ENCODE assay signal across 16 cellular contexts in genomic region chr1:50700226-50701020, GRCh38.
DNase-seq lines count a peak whose midpoint lies in the region; ATAC-seq and TF ChIP-seq lines count a peak whose summit lies in the region.
"Had no signal": no experiment of that assay in that cellular context is flagged by ENCODE, and none has a peak within 500 bp of the region (broad histone marks: within the 10 kb centered on the region; RNA-seq: fewer than 3 reads in every experiment).

No MANE protein-coding gene starts in this region.

- H3K27me3 Mint-ChIP-seq in stimulated activated naive B cell treated with anti-CD40 and anti-IgM and Interleukin-4, amounts not matched to agents 10 μg/mL and 1 μg/mL and 100 μg/mL, for 72 hours = no peaks in the 10 kb centered on the region
- H3K27me3 Mint-ChIP-seq: T-cell had no signal

- peaks cover 3 to 10% of the 10 kb centered on the region in 2 donors for H3K36me3 Mint-ChIP-seq in stimulated activated naive B cell treated with anti-CD40 and anti-IgM and Interleukin-4, amounts not matched to agents 10 μg/mL and 1 μg/mL and 100 μg/mL, for 72 hours

- TF ChIP-seq CTCF in dorsolateral prefrontal cortex (IDR thresholded peaks at IDR 0.05 in 54 of 56, conservative IDR thresholded peaks at IDR 0.05 in 2 of 56; ENCODE audit: low read depth in 1 of 56, partially characterized antibody in 56 of 56) = no peak

- no peaks in the 10 kb centered on the region for H3K27me3 ChIP-seq in dorsolateral prefrontal cortex
- H3K27me3 ChIP-seq: testis had no signal

- H3K9me3 Mint-ChIP-seq in stimulated activated naive B cell treated with anti-CD40 and anti-IgM and Interleukin-4, amounts not matched to agents 10 μg/mL and 1 μg/mL and 100 μg/mL, for 72 hours = no peaks in the 10 kb centered on the region
- H3K9me3 Mint-ChIP-seq: nephron, T-cell had no signal

- intact Hi-C loops in dorsolateral prefrontal cortex (cut with DNase I) = loop anchor here in 1 of 2 donors (10.0 kb wide), 1 partner anchor 66 kb away; no protein-coding TSS in a partner anchor

- peak overlapping the region in 35 of 59 donors; percentile 1 to 46 (median 21) for H3K4me3 ChIP-seq in dorsolateral prefrontal cortex
- H3K4me3 ChIP-seq: left ventricle myocardium inferior, PC-9, testis had no signal

- ATAC-seq in stimulated activated naive B cell treated with anti-CD40 and anti-IgM and Interleukin-4, amounts not matched to agents 10 μg/mL and 1 μg/mL and 100 μg/mL, for 72 hours (replicated peaks) = no peak
- no peak for ATAC-seq in HG02840 (IDR thresholded peaks at IDR 0.05; ENCODE audit: low FRiP score, unreplicated experiment)
- ATAC-seq: T-cell had no signal

- H3K27ac ChIP-seq in dorsolateral prefrontal cortex = peak overlapping the region; percentile 40 to 99 (median 96)
- H3K27ac ChIP-seq: C4-2B, left ventricle myocardium inferior, PC-9, testis had no signal

- DNase-seq in NCI-H1105 treated with DMSO at 0.1 percent for 48 hours (lab: John Stamatoyannopoulos, UW) (peak; percentile 34), NCI-H446 treated with DMSO at 0.1 percent for 48 hours (lab: John Stamatoyannopoulos, UW) (peak; percentile 30), dorsolateral prefrontal cortex (no peak), middle frontal gyrus (ENCODE audit: extremely low spot score, low spot score) (no peak), activated gamma-delta T cell treated with Interleukin-2 at 50 U/mL for 16 hours (no peak), pons (ENCODE audit: low spot score) (no peak)
- DNase-seq in stimulated activated naive B cell treated with anti-CD40 and anti-IgM and Interleukin-4, amounts not matched to agents 10 μg/mL and 1 μg/mL and 100 μg/mL, for 72 hours = no peak
- DNase-seq: activated CD4-positive, alpha-beta T cell treated with anti-CD3 and anti-CD28 coated beads, Interleukin-2, amount 50 U/mL, for 1 hour; GF-D8; left ventricle myocardium inferior; PC-9; T-cell; testis had no signal

- H3K4me1 Mint-ChIP-seq in stimulated activated naive B cell treated with anti-CD40 and anti-IgM and Interleukin-4, amounts not matched to agents 10 μg/mL and 1 μg/mL and 100 μg/mL, for 72 hours = peaks cover 0 to 5% of the 10 kb centered on the region in 2 donors
- H3K4me1 Mint-ChIP-seq: T-cell had no signal

- peak overlapping the region; percentile 49 for H3K27ac Mint-ChIP-seq in stimulated activated naive B cell treated with anti-CD40 and anti-IgM and Interleukin-4, amounts not matched to agents 10 μg/mL and 1 μg/mL and 100 μg/mL, for 72 hours
- H3K27ac Mint-ChIP-seq: nephron had no signal

- H3K4me3 Mint-ChIP-seq in stimulated activated naive B cell treated with anti-CD40 and anti-IgM and Interleukin-4, amounts not matched to agents 10 μg/mL and 1 μg/mL and 100 μg/mL, for 72 hours = no peak overlapping the region
- H3K4me3 Mint-ChIP-seq: nephron, T-cell had no signal

Comparison
In these comparisons a context has a peak if more than half of its experiments do, and no peak if none do; other contexts are left out.
1. DNase-seq: peak in NCI-H1105 treated with DMSO at 0.1 percent for 48 hours (single experiment) and NCI-H446 treated with DMSO at 0.1 percent for 48 hours (single experiment); none in dorsolateral prefrontal cortex (0 of 10), stimulated activated naive B cell treated with anti-CD40 and anti-IgM and Interleukin-4, amounts not matched to agents 10 μg/mL and 1 μg/mL and 100 μg/mL, for 72 hours (single experiment), middle frontal gyrus (single experiment), activated gamma-delta T cell treated with Interleukin-2 at 50 U/mL for 16 hours (single experiment) and pons (single experiment).